ENCODE assay signal across 3 cellular contexts in genomic region chr15:55821740-55822139, GRCh38.
DNase-seq lines count a peak whose midpoint lies in the region; ATAC-seq, FAIRE-seq and TF ChIP-seq lines count a peak whose summit lies in the region.
"Not testable (repeated sequence)": the region's sequence is repeated elsewhere in the genome, so short reads cannot be mapped to it uniquely, and the experiment has no call there.

No MANE protein-coding gene starts in this region.

- not testable (repeated sequence) for H3K4me2 ChIP-seq in K562 (ENCODE audit: insufficient read depth, low read length)

- H3K9me3 ChIP-seq in HEK293 (ENCODE audit: control insufficient read depth, insufficient read depth, low read depth, low read length); K562 (replicated peaks; ENCODE audit: control insufficient read depth, insufficient read depth, low read depth, low read length): not testable (repeated sequence)

- not testable (repeated sequence) for TF ChIP-seq CTCF in HEK293 (tag by site-specific recombination; IDR thresholded peaks at IDR 0.05); K562 (IDR thresholded peaks at IDR 0.05 in 2 of 3, conservative IDR thresholded peaks at IDR 0.05 in 1 of 3; ENCODE audit: insufficient read depth in 2 of 3, low read depth in 1 of 3, low read length in 3 of 3)

- not testable (repeated sequence) for H3K27ac ChIP-seq in HEK293 (ENCODE audit: extremely low read depth, low read depth, low read length); K562 (ENCODE audit: extremely low read depth, low read depth, low read length)

- TF ChIP-seq EP300 in K562 (IDR thresholded peaks at IDR 0.05; ENCODE audit: low read length): not testable (repeated sequence)

- TF ChIP-seq POLR2A in K562 (conservative IDR thresholded peaks at IDR 0.05): not testable (repeated sequence)

- not testable (repeated sequence) for H3K9ac ChIP-seq in K562 (ENCODE audit: insufficient read depth in 1 of 2, low read depth in 2 of 2, low read length in 2 of 2)

- H3K4me3 ChIP-seq in HEK293 (ENCODE audit: low read depth, low read length); K562: not testable (repeated sequence)

- not testable (repeated sequence) for H3K36me3 ChIP-seq in HEK293 (ENCODE audit: control insufficient read depth in 2 of 2, insufficient read depth in 1 of 2, low read length in 2 of 2); K562 (ENCODE audit: control insufficient read depth, insufficient read depth, low read length)

- H3K79me2 ChIP-seq in K562 (ENCODE audit: control insufficient read depth, insufficient read depth, low read length): not testable (repeated sequence)

- FAIRE-seq in K562 (lab: Jason Lieb, UNC): not testable (repeated sequence)

- in situ Hi-C loops in K562 (cut with MboI): not testable (repeated sequence)

- POLR2A ChIA-PET in HEK293 (lab: Yijun Ruan, JAX); K562 (lab: Yijun Ruan, JAX): not testable (repeated sequence)

- WGBS in K562 (ENCODE audit: insufficient coverage, low coverage, missing lambda C conversion rate): 23% methylated on average over 2 of the region's 2 CpGs

- not testable (repeated sequence) for H3K9me1 ChIP-seq in K562 (ENCODE audit: control insufficient read depth, insufficient read depth, low read length)

- not testable (repeated sequence) for TF ChIP-seq RAD21 in K562 (CRISPR knock-in tag; conservative IDR thresholded peaks at IDR 0.05 in 1 of 2, IDR thresholded peaks at IDR 0.05 in 1 of 2)

- intact Hi-C loops in K562 (cut with micrococcal nuclease): not testable (repeated sequence)

- not testable (repeated sequence) for H2AFZ ChIP-seq in K562 (ENCODE audit: low read depth, low read length)

- peaks cover 12 to 22% of the 10 kb centered on the region in 2 experiments for H3K27me3 ChIP-seq in K562 (ENCODE audit: control insufficient read depth in 2 of 2, insufficient read depth in 2 of 2, low read length in 2 of 2)

- CTCF ChIA-PET in HEK293 (lab: Yijun Ruan, JAX): interaction anchor here (1.2 kb wide), 1 partner anchor 22 kb away, joined by 3 read pairs; no protein-coding TSS in a partner anchor
- CTCF ChIA-PET in K562 (lab: Yijun Ruan, JAX; ENCODE audit: low intra/inter-chr PET ratio): not testable (repeated sequence)

- DNase-seq in K562 (ENCODE audit: extremely low read depth in 1 of 4, low spot score in 3 of 4): not testable (repeated sequence)

- H3K4me1 ChIP-seq in HEK293 (ENCODE audit: control insufficient read depth, insufficient read depth, low read length): peaks cover 13% of the 10 kb centered on the region
- not testable (repeated sequence) for H3K4me1 ChIP-seq in K562 (replicated peaks in 1 of 2; ENCODE audit: control insufficient read depth in 2 of 2, insufficient read depth in 2 of 2, low read length in 2 of 2)

- not testable (repeated sequence) for H4K20me1 ChIP-seq in K562 (replicated peaks; ENCODE audit: control insufficient read depth, insufficient read depth, low read length)

- not testable (repeated sequence) for ATAC-seq in SK-N-SH treated with all-trans-retinoic acid at 6 μM for 48 hours, K562

- not testable (repeated sequence) for BruUV-seq in K562 (replicated peaks; lab: Mats Ljungman, UMichigan)

TF ChIP-seq in HEK293, 187 proteins besides CTCF, POLR2A, EP300 and RAD21:
- TF ChIP-seq ZNF580 (tag by site-specific recombination; IDR thresholded peaks at IDR 0.05): peak; percentile 75
- TF ChIP-seq ZNF146 (tag by site-specific recombination; IDR thresholded peaks at IDR 0.05): peak; percentile 90
TF ChIP-seq in HEK293: peak in this region for 2; not testable (repeated sequence) for 185.

TF ChIP-seq in SK-N-SH treated with all-trans-retinoic acid at 6 μM for 48 hours, 23 proteins besides CTCF, POLR2A, EP300 and RAD21:
- TF ChIP-seq ZNF8 (CRISPR knock-in tag; IDR thresholded peaks at IDR 0.05): peak; percentile 52; the same call in 1 of the 2 replicates

TF ChIP-seq in K562, 482 proteins besides CTCF, POLR2A, EP300 and RAD21:
- peak; percentile 76 for TF ChIP-seq ZNF146 (CRISPR knock-in tag; IDR thresholded peaks at IDR 0.05; ENCODE audit: unreplicated experiment)
